ENCODE assay signal across 1 cellular context in genomic region chr20:46650575-46651090, GRCh38.
TF ChIP-seq lines count a peak whose summit lies in the region.

No MANE protein-coding gene starts in this region.

TF ChIP-seq in neural cell, 6 proteins besides CTCF, POLR2A, EP300 and RAD21:
- no peak for TF ChIP-seq REST (IDR thresholded peaks at IDR 0.05; ENCODE audit: borderline replicate concordance)
- TF ChIP-seq EZH2 (IDR thresholded peaks at IDR 0.05; ENCODE audit: borderline replicate concordance, insufficient read depth, low read length, poor library complexity, severe bottlenecking): no peak
- TF ChIP-seq TAF1 (IDR thresholded peaks at IDR 0.05; ENCODE audit: low read depth): no peak
- TF ChIP-seq MXI1 (conservative IDR thresholded peaks at IDR 0.05; ENCODE audit: poor library complexity, severe bottlenecking): no peak
- TF ChIP-seq SMC3 (conservative IDR thresholded peaks at IDR 0.05; ENCODE audit: poor library complexity): no peak
- TF ChIP-seq POLR2AphosphoS5 (IDR thresholded peaks at IDR 0.05): no peak
